Comparison of ENCODE assay signal across 17 cellular contexts in the genomic region with DNA sequence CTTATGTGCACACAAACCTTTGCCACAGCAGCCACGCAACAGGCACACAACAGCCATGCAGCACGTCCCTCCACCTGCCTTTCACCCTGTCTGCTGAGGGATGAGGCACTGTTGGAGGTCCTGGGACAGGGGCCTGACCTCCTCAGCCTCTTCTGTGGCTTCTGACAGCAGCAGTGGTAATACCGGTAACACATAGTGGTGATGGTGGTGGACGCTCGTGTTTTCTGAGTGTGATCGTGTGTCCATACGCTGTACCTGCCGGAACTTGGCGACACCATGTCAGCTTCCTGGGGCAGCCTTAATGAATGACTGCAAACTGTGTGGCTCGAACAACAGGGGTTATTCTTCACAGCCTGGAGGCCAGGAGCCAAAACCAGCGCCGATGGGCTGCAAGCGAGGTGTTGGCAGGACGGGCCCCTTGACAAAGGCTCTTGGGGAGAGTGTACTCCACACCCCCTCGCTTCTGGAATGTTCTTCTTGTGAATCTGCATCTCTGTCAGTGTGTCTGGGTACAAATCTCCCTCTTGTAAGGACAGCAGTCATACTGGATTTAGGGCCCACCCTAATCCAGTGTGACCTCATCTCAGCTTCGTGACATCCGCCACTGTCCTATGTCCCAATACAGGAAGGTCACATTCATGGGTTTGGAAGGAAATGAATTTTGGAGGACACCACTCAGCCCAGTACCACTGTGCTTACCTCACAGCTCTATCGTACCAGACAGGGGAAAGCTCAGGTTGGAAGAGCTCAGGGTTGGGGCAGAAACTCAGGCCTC. TPM values are rescaled to one million over a fixed set of nuclear protein-coding genes. Genes with fewer than 3 reads are reported as not detected.
DNase-seq lines count a peak whose midpoint lies in the region; ATAC-seq, FAIRE-seq and TF ChIP-seq lines count a peak whose summit lies in the region.
"Had no signal": no experiment of that assay in that cellular context is flagged by ENCODE, and none has a peak within 500 bp of the region (broad histone marks: within the 10 kb centered on the region; RNA-seq: fewer than 3 reads in every experiment).

No MANE protein-coding gene starts in this region.

- no peaks in the 10 kb centered on the region for H3K27me3 Mint-ChIP-seq in T-helper 2 cell treated with Interferon-gamma antibody and Interleukin-4, amounts not matched to agents 5 μg/mL and 100 μg/mL, for 36 hours (ENCODE audit: low read depth)
- H3K27me3 Mint-ChIP-seq in progenitor cell of endocrine pancreas (peaks cover 11% of the 10 kb centered on the region), T-helper 17 cell (no peaks in the 10 kb centered on the region)

- H3K4me3 ChIP-seq in NB4 (ENCODE audit: low read depth, low read length) (no peak overlapping the region), esophagus muscularis mucosa (no peak overlapping the region)

- intact Hi-C loops in esophagus muscularis mucosa (cut with DNase I), result no loop called here

- H3K36me3 ChIP-seq in esophagus muscularis mucosa, result no peaks in the 10 kb centered on the region

- peak overlapping the region; percentile 32 for H3K27ac Mint-ChIP-seq in T-helper 2 cell treated with Interferon-gamma antibody and Interleukin-4, amounts not matched to agents 5 μg/mL and 100 μg/mL, for 36 hours
- H3K27ac Mint-ChIP-seq in progenitor cell of endocrine pancreas (no peak overlapping the region), T-helper 17 cell (no peak overlapping the region)

- H3K4me1 Mint-ChIP-seq in T-helper 2 cell treated with Interferon-gamma antibody and Interleukin-4, amounts not matched to agents 5 μg/mL and 100 μg/mL, for 36 hours (ENCODE audit: low read depth), result peaks cover 26% of the 10 kb centered on the region
- H3K4me1 Mint-ChIP-seq in progenitor cell of endocrine pancreas (ENCODE audit: low read depth) (no peaks in the 10 kb centered on the region), T-helper 17 cell (peaks cover 9% of the 10 kb centered on the region)

- no peak for ATAC-seq in T-helper 17 cell
- ATAC-seq: naive thymus-derived CD8-positive, alpha-beta T cell; stimulated activated naive CD8-positive, alpha-beta T cell treated with anti-CD3 and anti-CD28 coated beads, Interleukin-15, Interleukin-2, amounts not matched to agents 100 U/mL and 50 U/mL, for 24 hours had no signal

- TF ChIP-seq CTCF in NB4 (IDR thresholded peaks at IDR 0.05; ENCODE audit: low read depth, low read length), result no peak
- no peak for TF ChIP-seq CTCF in esophagus muscularis mucosa (IDR thresholded peaks at IDR 0.05)
- TF ChIP-seq CTCF in progenitor cell of endocrine pancreas (IDR thresholded peaks at IDR 0.05; ENCODE audit: unreplicated experiment), result no peak

- H3K9me3 Mint-ChIP-seq in T-helper 2 cell treated with Interferon-gamma antibody and Interleukin-4, amounts not matched to agents 5 μg/mL and 100 μg/mL, for 36 hours, result peaks cover 22% of the 10 kb centered on the region
- H3K9me3 Mint-ChIP-seq in progenitor cell of endocrine pancreas (ENCODE audit: low read depth), result peaks cover under 1% of the 10 kb centered on the region

- H3K9me3 ChIP-seq in esophagus muscularis mucosa (peaks cover 0 to 17% (median 9%) of the 10 kb centered on the region in 4 donors), T-helper 17 cell (ENCODE audit: control insufficient read depth, low read length, poor library complexity, severe bottlenecking) (no peaks in the 10 kb centered on the region)

- no peaks in the 10 kb centered on the region for H3K4me1 ChIP-seq in esophagus muscularis mucosa

- no peak for TF ChIP-seq POLR2A in NB4 (IDR thresholded peaks at IDR 0.05; ENCODE audit: extremely low read depth, insufficient read length)
- TF ChIP-seq POLR2A in esophagus muscularis mucosa (IDR thresholded peaks at IDR 0.05; ENCODE audit: low read depth), result no peak

- FAIRE-seq in HTR-8/SVneo (lab: Jason Lieb, UNC), result no peak
- FAIRE-seq: A204.1 had no signal

- peaks cover 68% of the 10 kb centered on the region for H3K36me3 Mint-ChIP-seq in T-helper 2 cell treated with Interferon-gamma antibody and Interleukin-4, amounts not matched to agents 5 μg/mL and 100 μg/mL, for 36 hours (ENCODE audit: low read depth)
- H3K36me3 Mint-ChIP-seq in progenitor cell of endocrine pancreas (ENCODE audit: insufficient read depth) (no peaks in the 10 kb centered on the region), T-helper 17 cell (ENCODE audit: low read depth) (no peaks in the 10 kb centered on the region)

- 94% methylated on average over 18 of the region's 18 CpGs for WGBS in esophagus muscularis mucosa

- peaks cover 0 to 27% (median 0%) of the 10 kb centered on the region in 4 donors for H3K27me3 ChIP-seq in esophagus muscularis mucosa

- no peak overlapping the region for H3K27ac ChIP-seq in esophagus muscularis mucosa (replicated peaks in 1 of 4)
- H3K27ac ChIP-seq: C4-2B had no signal

- no peak overlapping the region for H3K4me3 Mint-ChIP-seq in T-helper 2 cell treated with Interferon-gamma antibody and Interleukin-4, amounts not matched to agents 5 μg/mL and 100 μg/mL, for 36 hours
- H3K4me3 Mint-ChIP-seq in progenitor cell of endocrine pancreas (ENCODE audit: low read depth) (no peak overlapping the region), T-helper 17 cell (no peak overlapping the region)

- TF ChIP-seq EP300 in esophagus muscularis mucosa (IDR thresholded peaks at IDR 0.05), result no peak

- no peak for DNase-seq in T-helper 2 cell treated with Interferon-gamma antibody and Interleukin-4, amounts not matched to agents 5 μg/mL and 100 μg/mL, for 36 hours (ENCODE audit: low spot score)
- no peak for DNase-seq in T-helper 2 cell
- peak; percentile 48 for DNase-seq in NB4 (ENCODE audit: low read depth)
- peak; percentile 50 for DNase-seq in esophagus muscularis mucosa (ENCODE audit: extremely low spot score)
- peak; percentile 6 for DNase-seq in progenitor cell of endocrine pancreas (ENCODE audit: low spot score, unreplicated experiment)
- no peak for DNase-seq in T-helper 17 cell
- no peak for DNase-seq in DMS 273 (lab: John Stamatoyannopoulos, UW; ENCODE audit: unreplicated experiment)
- no peak for DNase-seq in HTR-8/SVneo (ENCODE audit: insufficient read length, low spot score)
- DNase-seq: activated naive CD4-positive, alpha-beta T cell treated with anti-CD3 and anti-CD28 coated beads, Interleukin-2, amount 50 U/mL, for 16 hours; DMS79; KBM-7; NCI-H1105; NCI-H526 treated with DMSO at 0.1 percent for 48 hours; stimulated activated naive CD8-positive, alpha-beta T cell treated with anti-CD3 and anti-CD28 coated beads, Interleukin-15, Interleukin-2, amounts not matched to agents 100 U/mL and 50 U/mL, for 24 hours had no signal

RNA-seq across cellular contexts. Expression of gene EXOC3, which starts 55.3 kb away (rescaled TPM):
- total RNA-seq in esophagus muscularis mucosa, result 10 to 100 TPM; 48.6 to 82.1 (median 59.3) TPM
- 66.5 and 67.3 TPM in 2 replicates for total RNA-seq in progenitor cell of endocrine pancreas
- total RNA-seq in T-helper 17 cell, result 10 to 100 TPM; 71.3 to 86.3 TPM

Comparison
In these comparisons a context has a peak if more than half of its experiments do, and no peak if none do; other contexts are left out.
1. DNase-seq: peak in NB4 (single experiment), esophagus muscularis mucosa (single experiment) and progenitor cell of endocrine pancreas (single experiment); none in T-helper 2 cell treated with Interferon-gamma antibody and Interleukin-4, amounts not matched to agents 5 μg/mL and 100 μg/mL, for 36 hours (single experiment), T-helper 2 cell (0 of 5), T-helper 17 cell (0 of 3), DMS 273 (single experiment) and HTR-8/SVneo (single experiment).